ENCODE assay signal across 1 cellular context in the genomic region with DNA sequence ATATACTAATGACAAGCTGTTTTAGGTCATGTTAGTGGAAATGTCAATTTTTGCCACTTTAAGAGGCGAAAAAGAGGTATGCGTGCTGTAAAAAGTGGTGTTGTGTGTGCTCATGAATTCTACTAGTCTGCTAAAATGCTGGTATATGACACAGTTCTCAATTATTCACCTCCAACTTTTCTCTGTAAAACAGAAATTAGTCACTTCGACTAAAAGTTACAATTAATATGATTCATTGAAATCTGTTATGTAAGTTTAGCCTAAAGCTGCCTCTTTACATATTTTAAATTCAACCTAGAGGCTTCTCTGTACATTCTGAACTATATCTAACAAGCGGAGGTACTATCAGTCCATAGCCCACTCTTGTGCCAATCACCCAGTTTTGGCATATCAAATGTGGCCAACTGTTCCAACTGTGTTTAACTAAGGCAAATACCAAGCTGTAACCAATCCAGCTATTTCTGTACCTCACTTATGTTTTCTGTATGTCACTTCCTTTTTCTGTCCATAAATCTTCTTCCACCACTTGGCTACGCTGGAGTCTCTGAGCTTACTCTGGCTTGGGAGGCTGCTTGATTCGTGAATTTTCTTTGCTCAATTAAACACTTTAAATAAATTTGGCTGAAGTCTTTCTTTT.
TF ChIP-seq lines count a peak whose summit lies in the region.

No MANE protein-coding gene starts in this region.

TF ChIP-seq in K562, 482 proteins besides CTCF, POLR2A, EP300 and RAD21 (continued from another document):
- TF ChIP-seq, protein P1, sequence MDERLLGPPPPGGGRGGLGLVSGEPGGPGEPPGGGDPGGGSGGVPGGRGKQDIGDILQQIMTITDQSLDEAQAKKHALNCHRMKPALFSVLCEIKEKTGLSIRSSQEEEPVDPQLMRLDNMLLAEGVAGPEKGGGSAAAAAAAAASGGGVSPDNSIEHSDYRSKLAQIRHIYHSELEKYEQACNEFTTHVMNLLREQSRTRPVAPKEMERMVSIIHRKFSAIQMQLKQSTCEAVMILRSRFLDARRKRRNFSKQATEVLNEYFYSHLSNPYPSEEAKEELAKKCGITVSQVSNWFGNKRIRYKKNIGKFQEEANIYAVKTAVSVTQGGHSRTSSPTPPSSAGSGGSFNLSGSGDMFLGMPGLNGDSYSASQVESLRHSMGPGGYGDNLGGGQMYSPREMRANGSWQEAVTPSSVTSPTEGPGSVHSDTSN (CRISPR knock-in tag; IDR thresholded peaks at IDR 0.05; ENCODE audit: low read depth) = no peak
- TF ChIP-seq, protein P1 (tag; conservative IDR thresholded peaks at IDR 0.05; ENCODE audit: low read depth) = peak; percentile 92
- TF ChIP-seq MEIS2 (IDR thresholded peaks at IDR 0.05; ENCODE audit: partially characterized antibody) = peak; percentile 90
- TF ChIP-seq GABPA (tag; conservative IDR thresholded peaks at IDR 0.05; ENCODE audit: low read depth) = peak; percentile 47; the same call in 1 of the 2 replicates
- TF ChIP-seq NFE2L1 (tag; IDR thresholded peaks at IDR 0.05; ENCODE audit: borderline replicate concordance, low read depth) = no peak
- TF ChIP-seq, protein P2, sequence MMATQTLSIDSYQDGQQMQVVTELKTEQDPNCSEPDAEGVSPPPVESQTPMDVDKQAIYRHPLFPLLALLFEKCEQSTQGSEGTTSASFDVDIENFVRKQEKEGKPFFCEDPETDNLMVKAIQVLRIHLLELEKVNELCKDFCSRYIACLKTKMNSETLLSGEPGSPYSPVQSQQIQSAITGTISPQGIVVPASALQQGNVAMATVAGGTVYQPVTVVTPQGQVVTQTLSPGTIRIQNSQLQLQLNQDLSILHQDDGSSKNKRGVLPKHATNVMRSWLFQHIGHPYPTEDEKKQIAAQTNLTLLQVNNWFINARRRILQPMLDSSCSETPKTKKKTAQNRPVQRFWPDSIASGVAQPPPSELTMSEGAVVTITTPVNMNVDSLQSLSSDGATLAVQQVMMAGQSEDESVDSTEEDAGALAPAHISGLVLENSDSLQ (IDR thresholded peaks at IDR 0.05) = peak; percentile 90
